In the genomic region with DNA sequence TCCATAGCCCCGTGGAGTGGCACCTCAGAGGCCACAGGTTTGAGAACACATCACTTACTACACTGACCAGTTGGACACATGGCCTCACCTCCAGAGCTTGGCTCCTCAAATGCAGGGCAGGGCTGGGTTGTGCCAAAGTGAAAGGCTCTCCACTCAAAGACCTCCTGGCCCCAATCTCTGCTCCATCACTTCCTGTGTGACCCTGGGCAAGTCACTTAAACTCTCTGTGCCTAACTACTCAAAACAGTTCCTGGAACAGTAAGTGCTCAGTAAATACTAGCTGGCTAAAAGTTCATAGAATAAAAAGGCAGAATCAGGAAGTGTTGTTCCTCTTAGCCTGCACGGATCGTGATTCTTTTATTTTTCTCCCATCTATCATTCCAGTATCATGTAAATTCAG, we compare ENCODE assay signal across 23 cellular contexts.
"Had no signal": no experiment of that assay in that cellular context is flagged by ENCODE, and none has a peak within 500 bp of the region (broad histone marks: within the 10 kb centered on the region; RNA-seq: fewer than 3 reads in every experiment).

No MANE protein-coding gene starts in this region.

- DNase-seq: activated CD4-positive, alpha-beta T cell treated with anti-CD3 and anti-CD28 coated beads for 4 hours; activated effector memory CD4-positive, alpha-beta T cell treated with Interleukin-2 at 50 U/mL for 16 hours; activated naive CD4-positive, alpha-beta T cell treated with Interleukin-2 at 50 U/mL for 16 hours; activated naive CD8-positive, alpha-beta T cell treated with anti-CD3 and anti-CD28 coated beads, Interleukin-2, amount 50 U/mL, for 24 hours; activated T-cell treated with anti-CD3 and anti-CD28 coated beads, Interleukin-2, amount 50 U/mL, for 48 hours; amniotic stem cell; body of pancreas; Kasumi-1; KBM-7; NCI-H1105 treated with DMSO at 0.1 percent for 48 hours; NCI-H187 treated with DMSO at 0.1 percent for 48 hours; NCI-H2081 treated with DMSO at 0.1 percent for 48 hours; NCI-H446; NCI-H524; Peyer's patch; SHP77 had no signal

- H3K27ac ChIP-seq: ascending aorta, body of pancreas, Peyer's patch, RWPE1, SJSA1 had no signal

- H3K27me3 Mint-ChIP-seq: activated naive CD8-positive, alpha-beta T cell treated with anti-CD3 and anti-CD28 coated beads, Interleukin-2, amount 50 U/mL, for 24 hours; central memory CD8-positive, alpha-beta T cell had no signal

- H3K9me3 Mint-ChIP-seq: central memory CD8-positive, alpha-beta T cell had no signal

- H3K4me1 ChIP-seq: ascending aorta, Peyer's patch had no signal

- ATAC-seq: activated CD4-positive, CD25-positive, alpha-beta regulatory T cell treated with anti-CD3 and anti-CD28 coated beads, Interleukin-2, amount 50 U/mL, for 24 hours; activated naive CD4-positive, alpha-beta T cell treated with anti-CD3 and anti-CD28 coated beads, Interleukin-2, amount 50 U/mL, for 72 hours; activated naive CD8-positive, alpha-beta T cell treated with anti-CD3 and anti-CD28 coated beads, Interleukin-2, amount 50 U/mL, for 24 hours; body of pancreas; SK-N-SH treated with all-trans-retinoic acid at 6 μM for 48 hours had no signal

- H3K4me3 ChIP-seq: ascending aorta, body of pancreas, Peyer's patch, SJSA1 had no signal

- H3K4me3 Mint-ChIP-seq: activated naive CD8-positive, alpha-beta T cell treated with anti-CD3 and anti-CD28 coated beads, Interleukin-2, amount 50 U/mL, for 24 hours; central memory CD8-positive, alpha-beta T cell had no signal

- H3K9me3 ChIP-seq: ascending aorta, body of pancreas, Peyer's patch, SJSA1 had no signal

- H3K27ac Mint-ChIP-seq: activated naive CD4-positive, alpha-beta T cell treated with anti-CD3 and anti-CD28 coated beads, Interleukin-2, amount 50 U/mL, for 72 hours; activated naive CD8-positive, alpha-beta T cell treated with anti-CD3 and anti-CD28 coated beads, Interleukin-2, amount 50 U/mL, for 24 hours had no signal

- H3K27me3 ChIP-seq: ascending aorta, body of pancreas, Peyer's patch, SJSA1 had no signal

- H3K36me3 ChIP-seq: ascending aorta, Peyer's patch, SJSA1 had no signal
